8 cellular contexts compared by ENCODE assay signal in genomic region chr6:30913721-30914075, GRCh38. TPM values are rescaled to one million over a fixed set of nuclear protein-coding genes. Genes with fewer than 3 reads are reported as not detected.
DNase-seq lines count a peak whose midpoint lies in the region; ATAC-seq and TF ChIP-seq lines count a peak whose summit lies in the region.

No MANE protein-coding gene starts in this region.

- peak overlapping the region; percentile 82 for H3K27ac Mint-ChIP-seq in chondrocyte (ENCODE audit: unreplicated experiment)

- peaks cover 75% of the 10 kb centered on the region for H3K36me3 ChIP-seq in BLaER1
- peaks cover 46% of the 10 kb centered on the region for H3K36me3 ChIP-seq in muscle layer of colon (ENCODE audit: insufficient read depth, low read length)

- H3K27me3 ChIP-seq in BLaER1 (no peaks in the 10 kb centered on the region), muscle layer of colon (ENCODE audit: control insufficient read depth in 1 of 2, insufficient read depth in 2 of 2, low read length in 2 of 2) (no peaks in the 10 kb centered on the region)

- H3K4me3 ChIP-seq in BLaER1 (peak overlapping the region; percentile 76), muscle layer of colon (ENCODE audit: low read depth in 1 of 2, low read length in 2 of 2) (peak overlapping the region in 1 of 2 donors; percentile 59)

- H3K9me3 Mint-ChIP-seq in chondrocyte (ENCODE audit: low read depth) = no peaks in the 10 kb centered on the region

- H3K27ac ChIP-seq in BLaER1 = peak overlapping the region; percentile 86
- peak overlapping the region; percentile 87 for H3K27ac ChIP-seq in muscle layer of colon (ENCODE audit: low read depth, low read length)

- peaks cover 48% of the 10 kb centered on the region for H3K4me1 Mint-ChIP-seq in chondrocyte (ENCODE audit: low read depth)

- H3K27me3 Mint-ChIP-seq in chondrocyte (ENCODE audit: low read depth) = no peaks in the 10 kb centered on the region

- no peak for DNase-seq in chondrocyte (ENCODE audit: low spot score)
- no peak for DNase-seq in COLO668 (lab: John Stamatoyannopoulos, UW; ENCODE audit: unreplicated experiment)
- DNase-seq in activated effector memory CD4-positive, alpha-beta T cell treated with Interleukin-2 at 50 U/mL for 16 hours = no peak
- no peak for DNase-seq in kidney tubule cell (ENCODE audit: low spot score)

- peaks cover 19% of the 10 kb centered on the region for H3K36me3 Mint-ChIP-seq in chondrocyte (ENCODE audit: low read depth)

- TF ChIP-seq CTCF in chondrocyte (IDR thresholded peaks at IDR 0.05) = no peak

- peak overlapping the region; percentile 91 for H3K4me2 ChIP-seq in BLaER1

- H3K4me3 Mint-ChIP-seq in chondrocyte (ENCODE audit: unreplicated experiment) = peak overlapping the region; percentile 83

- peak overlapping the region; percentile 86 for H3K9ac ChIP-seq in BLaER1
- peak overlapping the region; percentile 39 for H3K9ac ChIP-seq in muscle layer of colon (ENCODE audit: low read length)

- H3K4me1 ChIP-seq in BLaER1 (peaks cover 29% of the 10 kb centered on the region), muscle layer of colon (ENCODE audit: insufficient read depth, low read length) (peaks cover 32% of the 10 kb centered on the region)

- no peaks in the 10 kb centered on the region for H4K20me1 ChIP-seq in BLaER1

- H3K9me3 ChIP-seq in BLaER1 = no peaks in the 10 kb centered on the region
- H3K9me3 ChIP-seq in muscle layer of colon (ENCODE audit: low read length) = no peaks in the 10 kb centered on the region

- ATAC-seq in HG03442 (IDR thresholded peaks at IDR 0.05; ENCODE audit: unreplicated experiment) (peak; percentile 7), GM18868 (IDR thresholded peaks at IDR 0.05; ENCODE audit: unreplicated experiment) (no peak)

RNA-seq across cellular contexts. Expression of gene VARS2, which starts 0.3 kb away (rescaled TPM):
- total RNA-seq in chondrocyte = 33.1 to 48.0 TPM (median 33.8 TPM) in 3 replicates

RNA-seq across cellular contexts. Expression of gene GTF2H4, which starts 5.7 kb away (rescaled TPM):
- 39.5 to 54.6 TPM (median 40.1 TPM) in 3 replicates for total RNA-seq in chondrocyte

RNA-seq across cellular contexts. Expression of gene SFTA2, which starts 18.3 kb away (rescaled TPM):
- not detected in 3 replicates for total RNA-seq in chondrocyte

RNA-seq across cellular contexts. Expression of gene MUCL3, which starts 27.1 kb away (rescaled TPM):
- total RNA-seq in chondrocyte = 0.07 TPM in 1 of 3 replicates, not detected in the others

RNA-seq across cellular contexts. Expression of gene DDR1, which starts 29.4 kb away (rescaled TPM):
- 112 to 157 TPM (median 117 TPM) in 3 replicates for total RNA-seq in chondrocyte
